In genomic region chr6:12656841-12657435, GRCh38 we compare ENCODE assay signal across 15 cellular contexts.
"Had no signal": no experiment of that assay in that cellular context is flagged by ENCODE, and none has a peak within 500 bp of the region (broad histone marks: within the 10 kb centered on the region; RNA-seq: fewer than 3 reads in every experiment).

No MANE protein-coding gene starts in this region.

- H3K4me3 ChIP-seq: hepatocyte, ovary, right atrium auricular region, stomach, thoracic aorta had no signal

- DNase-seq: activated CD4-positive, alpha-beta T cell treated with anti-CD3 and anti-CD28 coated beads for 36 hours; activated CD8-positive, alpha-beta memory T cell treated with anti-CD3 and anti-CD28 coated beads, Interleukin-2, amount 50 U/mL, for 4 hours; activated CD8-positive, alpha-beta T cell treated with anti-CD3 and anti-CD28 coated beads for 36 hours; activated naive CD8-positive, alpha-beta T cell treated with anti-CD3 and anti-CD28 coated beads, Interleukin-2, amount 10 ng/mL, durations not matched to agents 7 days and 5 days; activated T-cell treated with anti-CD3 and anti-CD28 coated beads, Interleukin-2, amount 50 U/mL, for 72 hours; aorta; ovary; small intestine; stomach; T1000 had no signal

- ATAC-seq: activated CD4-positive, alpha-beta T cell treated with anti-CD3 and anti-CD28 coated beads for 36 hours; activated CD8-positive, alpha-beta T cell treated with anti-CD3 and anti-CD28 coated beads for 36 hours; activated T-cell treated with anti-CD3 and anti-CD28 coated beads, Interleukin-2, amount 50 U/mL, for 72 hours had no signal

- H3K36me3 Mint-ChIP-seq: activated naive CD8-positive, alpha-beta T cell treated with anti-CD3 and anti-CD28 coated beads, Interleukin-2, amount 10 ng/mL, durations not matched to agents 7 days and 5 days had no signal

- H3K9me3 ChIP-seq: ovary, right atrium auricular region, stomach, thoracic aorta had no signal

- H3K27ac ChIP-seq: hepatocyte, ovary, right atrium auricular region, stomach, thoracic aorta, VCaP had no signal

- H3K27ac Mint-ChIP-seq: activated CD4-positive, alpha-beta T cell treated with anti-CD3 and anti-CD28 coated beads for 36 hours; activated CD8-positive, alpha-beta T cell treated with anti-CD3 and anti-CD28 coated beads for 36 hours; activated naive CD8-positive, alpha-beta T cell treated with anti-CD3 and anti-CD28 coated beads, Interleukin-2, amount 10 ng/mL, durations not matched to agents 7 days and 5 days; activated T-cell treated with anti-CD3 and anti-CD28 coated beads, Interleukin-2, amount 50 U/mL, for 72 hours had no signal

- H3K4me3 Mint-ChIP-seq: activated CD4-positive, alpha-beta T cell treated with anti-CD3 and anti-CD28 coated beads for 36 hours; activated CD8-positive, alpha-beta T cell treated with anti-CD3 and anti-CD28 coated beads for 36 hours; activated naive CD8-positive, alpha-beta T cell treated with anti-CD3 and anti-CD28 coated beads, Interleukin-2, amount 10 ng/mL, durations not matched to agents 7 days and 5 days; activated T-cell treated with anti-CD3 and anti-CD28 coated beads, Interleukin-2, amount 50 U/mL, for 72 hours; neural crest cell had no signal

- H3K27me3 ChIP-seq: hepatocyte, ovary, right atrium auricular region had no signal

- H3K27me3 Mint-ChIP-seq: activated CD8-positive, alpha-beta T cell treated with anti-CD3 and anti-CD28 coated beads for 36 hours had no signal

- H3K9me3 Mint-ChIP-seq: activated CD8-positive, alpha-beta T cell treated with anti-CD3 and anti-CD28 coated beads for 36 hours; activated naive CD8-positive, alpha-beta T cell treated with anti-CD3 and anti-CD28 coated beads, Interleukin-2, amount 10 ng/mL, durations not matched to agents 7 days and 5 days; activated T-cell treated with anti-CD3 and anti-CD28 coated beads, Interleukin-2, amount 50 U/mL, for 72 hours; neural crest cell had no signal
